ENCODE assay signal across 8 cellular contexts in the genomic region with DNA sequence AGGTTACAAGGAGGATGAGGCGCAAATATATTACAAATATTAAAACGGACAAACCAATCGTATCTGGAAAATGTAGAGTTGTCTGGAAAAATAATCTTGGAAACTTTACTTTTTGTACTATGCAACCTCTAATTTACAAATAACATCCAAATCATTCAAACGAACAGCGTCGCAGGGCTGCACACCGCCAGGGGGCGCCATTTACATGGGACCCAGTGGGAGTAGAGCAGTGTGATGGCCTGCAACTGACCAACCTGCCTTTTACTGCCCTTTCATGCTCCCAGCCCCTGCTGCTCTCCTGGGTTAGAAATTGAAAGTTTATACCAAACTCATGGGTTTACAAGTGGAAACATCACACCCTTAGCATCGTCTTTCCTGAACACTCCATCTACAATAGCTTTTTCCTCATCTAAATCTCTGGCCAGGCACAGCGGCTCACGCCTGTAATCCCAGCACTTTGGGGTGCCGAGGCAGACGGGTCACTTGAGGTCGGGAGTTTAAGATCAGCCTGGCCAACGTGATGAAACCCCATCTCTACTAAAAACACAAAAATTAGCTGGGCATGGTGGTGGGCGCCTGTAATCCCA. TPM values are rescaled to one million over a fixed set of nuclear protein-coding genes. Genes with fewer than 3 reads are reported as not detected.
DNase-seq lines count a peak whose midpoint lies in the region; TF ChIP-seq lines count a peak whose summit lies in the region.

No MANE protein-coding gene starts in this region.

- H3K9ac ChIP-seq in liver (ENCODE audit: low read depth in 1 of 2, low read length in 2 of 2), result no peak overlapping the region

- H3K27ac ChIP-seq in liver (ENCODE audit: low read depth in 1 of 2, low read length in 2 of 2), result no peak overlapping the region

- no peaks in the 10 kb centered on the region for H3K9me3 ChIP-seq in liver (ENCODE audit: control insufficient read depth in 4 of 4, low read length in 3 of 4)

- DNase-seq in ELF-1 (ENCODE audit: low read depth, low spot score) (peak; percentile 81), M059J (ENCODE audit: low read depth) (peak; percentile 64), T-helper 9 cell (peak; percentile 59), astrocyte of the spinal cord (ENCODE audit: low read depth, low spot score) (peak; percentile 58), DMS153 treated with DMSO at 0.1 percent for 48 hours (lab: John Stamatoyannopoulos, UW; ENCODE audit: unreplicated experiment) (no peak), OCI-M2 (lab: John Stamatoyannopoulos, UW; ENCODE audit: unreplicated experiment) (no peak)
- DNase-seq in stimulated activated CD8-positive, alpha-beta memory T cell treated with anti-CD3 and anti-CD28 coated beads, Interleukin-7, amount 100 ng/mL, for 24 hours (ENCODE audit: low read depth), result peak; percentile 57

- no peaks in the 10 kb centered on the region for H3K27me3 ChIP-seq in liver (ENCODE audit: control insufficient read depth in 4 of 4, insufficient read depth in 4 of 4, low read length in 3 of 4)

- no peaks in the 10 kb centered on the region for H3K36me3 ChIP-seq in liver (ENCODE audit: control insufficient read depth in 4 of 4, insufficient read depth in 3 of 4, low read depth in 1 of 4, low read length in 3 of 4)

- no peak overlapping the region for H3K4me3 ChIP-seq in astrocyte of the spinal cord (ENCODE audit: low read depth, low read length)
- no peak overlapping the region for H3K4me3 ChIP-seq in liver (ENCODE audit: low read depth in 1 of 3, low read length in 3 of 3)

- peak; percentile 79 to 85 for TF ChIP-seq RAD21 in liver (IDR thresholded peaks at IDR 0.05)

- 76% methylated on average over 16 of the region's 16 CpGs for WGBS in liver

- in situ Hi-C loops in astrocyte of the spinal cord (cut with HindIII; ENCODE audit: low sequenced_read_pairs), result no loop called here

- H3K4me1 ChIP-seq in liver (ENCODE audit: control insufficient read depth in 4 of 4, insufficient read depth in 4 of 4, low read length in 3 of 4), result peaks cover 2 to 36% (median 17%) of the 10 kb centered on the region in 4 donors

- TF ChIP-seq CTCF in astrocyte of the spinal cord (IDR thresholded peaks at IDR 0.05; ENCODE audit: low read depth, low read length), result peak; percentile 83
- TF ChIP-seq CTCF in liver (IDR thresholded peaks at IDR 0.05; ENCODE audit: low read depth, low read length, missing input control), result peak; percentile 63

TF ChIP-seq in liver, 16 proteins besides CTCF, POLR2A, EP300 and RAD21:
- TF ChIP-seq SP1 (IDR thresholded peaks at IDR 0.05) (no peak), NR2F2 (IDR thresholded peaks at IDR 0.05) (no peak), ATF3 (IDR thresholded peaks at IDR 0.05) (no peak), HNF4A (conservative IDR thresholded peaks at IDR 0.05) (no peak), YY1 (IDR thresholded peaks at IDR 0.05) (no peak), TAF1 (conservative IDR thresholded peaks at IDR 0.05) (no peak), REST (IDR thresholded peaks at IDR 0.05) (no peak), JUND (IDR thresholded peaks at IDR 0.05) (no peak), EGR1 (IDR thresholded peaks at IDR 0.05; ENCODE audit: low read depth in 2 of 2) (no peak), FOXA1 (IDR thresholded peaks at IDR 0.05) (no peak), GABPA (IDR thresholded peaks at IDR 0.05 in 1 of 2, conservative IDR thresholded peaks at IDR 0.05 in 1 of 2) (no peak), HNF4G (IDR thresholded peaks at IDR 0.05) (no peak), ZBTB33 (IDR thresholded peaks at IDR 0.05) (no peak), FOXA2 (IDR thresholded peaks at IDR 0.05) (no peak)
- TF ChIP-seq, protein P1, sequence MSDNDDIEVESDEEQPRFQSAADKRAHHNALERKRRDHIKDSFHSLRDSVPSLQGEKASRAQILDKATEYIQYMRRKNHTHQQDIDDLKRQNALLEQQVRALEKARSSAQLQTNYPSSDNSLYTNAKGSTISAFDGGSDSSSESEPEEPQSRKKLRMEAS (IDR thresholded peaks at IDR 0.05), result no peak

RNA-seq across cellular contexts. Expression of gene PITPNC1, which starts 10.0 kb away (rescaled TPM):
- total RNA-seq in M059J (2014; rRNA removed; shearing (Covaris generic)), result 3.2 and 4.0 TPM in 2 replicates
- total RNA-seq in liver, result 10 to 100 TPM in 1 of 2 donors, 1 to 10 TPM in 1; 2.3 to 10.2 TPM
- polyA plus RNA-seq in liver, result 1 to 10 TPM; 3.5 to 7.9 TPM

RNA-seq across cellular contexts. Expression of gene PSMD12, which starts 20.7 kb away (rescaled TPM):
- 33.4 and 54.0 TPM in 2 replicates for total RNA-seq in M059J (2014; rRNA removed; shearing (Covaris generic))
- total RNA-seq in liver, result 10 to 100 TPM; 17.3 to 34.0 TPM
- 10 to 100 TPM; 20.8 to 30.5 TPM for polyA plus RNA-seq in liver

Comparison
In these comparisons a context has a peak if more than half of its experiments do, and no peak if none do; other contexts are left out.
1. DNase-seq: peak in ELF-1 (single experiment), M059J (single experiment), T-helper 9 cell (single experiment), astrocyte of the spinal cord (single experiment) and stimulated activated CD8-positive, alpha-beta memory T cell treated with anti-CD3 and anti-CD28 coated beads, Interleukin-7, amount 100 ng/mL, for 24 hours (single experiment); none in DMS153 treated with DMSO at 0.1 percent for 48 hours (single experiment) and OCI-M2 (single experiment).